ENCODE assay signal across 8 cellular contexts in genomic region chr11:76380161-76380976, GRCh38. TPM values are rescaled to one million over a fixed set of nuclear protein-coding genes. Genes with fewer than 3 reads are reported as not detected.
DNase-seq lines count a peak whose midpoint lies in the region; ATAC-seq and TF ChIP-seq lines count a peak whose summit lies in the region.

No MANE protein-coding gene starts in this region.

- no peak for TF ChIP-seq CTCF in BE2C (IDR thresholded peaks at IDR 0.05; ENCODE audit: low read depth, low read length)
- no peak for TF ChIP-seq CTCF in colonic mucosa (IDR thresholded peaks at IDR 0.05)

- no peaks in the 10 kb centered on the region; the same call in 1 of the 2 replicates for H3K36me3 ChIP-seq in BE2C
- no peaks in the 10 kb centered on the region for H3K36me3 ChIP-seq in colonic mucosa

- no peaks in the 10 kb centered on the region; the same call in 1 of the 2 replicates for H3K4me1 ChIP-seq in BE2C
- H3K4me1 ChIP-seq in colonic mucosa = peaks cover 13% of the 10 kb centered on the region

- peak overlapping the region; percentile 96 for H3K4me3 ChIP-seq in BE2C (ENCODE audit: low read depth, low read length)
- H3K4me3 ChIP-seq in colonic mucosa = peak overlapping the region; percentile 96

- peak; percentile 23 for ATAC-seq in GM19397 (IDR thresholded peaks at IDR 0.05; ENCODE audit: unreplicated experiment)

- H3K9me3 ChIP-seq in BE2C (no peaks in the 10 kb centered on the region), colonic mucosa (no peaks in the 10 kb centered on the region)

- DNase-seq in BE2C = no peak
- DNase-seq in HT-29 (ENCODE audit: low spot score) = peak; percentile 49
- peak; percentile 61 for DNase-seq in activated CD4-positive, CD25-positive, alpha-beta regulatory T cell treated with anti-CD3 and anti-CD28 coated beads, Interleukin-2, amount 50 U/mL, for 72 hours
- peak; percentile 50 for DNase-seq in colonic mucosa
- DNase-seq in lung microvascular endothelial cell (ENCODE audit: low read depth in 2 of 2) = peak; percentile 14 to 19
- DNase-seq in stimulated activated CD8-positive, alpha-beta memory T cell treated with anti-CD3 and anti-CD28 coated beads, Interleukin-12 subunit alpha, Interleukin-12 subunit beta, amount 100 ng/mL, for 24 hours (ENCODE audit: extremely low read depth) = peak; percentile 25
- DNase-seq in NCI-H2107 (lab: John Stamatoyannopoulos, UW) = no peak

- intact Hi-C loops in colonic mucosa (cut with DNase I) = loop anchor here (5.0 kb wide), 1 partner anchor 62 kb away; no protein-coding TSS in a partner anchor

- H3K27me3 ChIP-seq in BE2C (no peaks in the 10 kb centered on the region), colonic mucosa (no peaks in the 10 kb centered on the region)

- peak overlapping the region; percentile 83 to 90 for H3K9ac ChIP-seq in colonic mucosa (ENCODE audit: low read depth in 2 of 2, low read length in 2 of 2)

- H3K27ac ChIP-seq in colonic mucosa = peak overlapping the region; percentile 88

RNA-seq across cellular contexts. Expression of gene THAP12, which starts 0.6 kb away (rescaled TPM):
- 67.9 TPM for polyA plus RNA-seq in BE2C (2012; ENCODE audit: insufficient read depth, insufficient read length, low read depth)
- total RNA-seq in HT-29 (2014; rRNA removed; shearing (Covaris generic)) = 27.4 and 33.0 TPM in 2 replicates
- total RNA-seq in colonic mucosa (10 to 100 TPM; 34.4 to 41.6 TPM), lung microvascular endothelial cell (27.9 and 29.4 TPM in 2 replicates)

RNA-seq across cellular contexts. Expression of gene GVQW3, which starts 0.8 kb away (rescaled TPM):
- polyA plus RNA-seq in BE2C (2012; ENCODE audit: insufficient read depth, insufficient read length, low read depth) = 7.2 TPM
- total RNA-seq in HT-29 (2014; rRNA removed; shearing (Covaris generic)) = 1.8 and 2.1 TPM in 2 replicates
- total RNA-seq in colonic mucosa = 1 to 10 TPM; 2.2 to 2.8 TPM
- 0.40 and 0.44 TPM in 2 replicates for total RNA-seq in lung microvascular endothelial cell

Comparison
In these comparisons a context has a peak if more than half of its experiments do, and no peak if none do; other contexts are left out.
1. DNase-seq: peak in HT-29 (single experiment), activated CD4-positive, CD25-positive, alpha-beta regulatory T cell treated with anti-CD3 and anti-CD28 coated beads, Interleukin-2, amount 50 U/mL, for 72 hours (single experiment), colonic mucosa (single experiment), lung microvascular endothelial cell (2 of 2) and stimulated activated CD8-positive, alpha-beta memory T cell treated with anti-CD3 and anti-CD28 coated beads, Interleukin-12 subunit alpha, Interleukin-12 subunit beta, amount 100 ng/mL, for 24 hours (single experiment); none in BE2C (single experiment) and NCI-H2107 (single experiment).